1 cellular context compared by ENCODE assay signal in genomic region chr15:52179278-52180195, GRCh38.
TF ChIP-seq lines count a peak whose summit lies in the region.

No MANE protein-coding gene starts in this region.

TF ChIP-seq in WTC11, 78 proteins besides CTCF, POLR2A, EP300 and RAD21 (continued from another document):
- TF ChIP-seq ZNF219 (CRISPR knock-in tag; IDR thresholded peaks at IDR 0.05; ENCODE audit: borderline replicate concordance) (no peak), ZNF232 (CRISPR knock-in tag; IDR thresholded peaks at IDR 0.05) (peak; percentile 87; the same call in 1 of the 2 replicates), JAZF1 (CRISPR knock-in tag; IDR thresholded peaks at IDR 0.05) (no peak), ELF4 (CRISPR knock-in tag; IDR thresholded peaks at IDR 0.05; ENCODE audit: low read depth) (no peak), ETV6 (CRISPR knock-in tag; IDR thresholded peaks at IDR 0.05) (peak; percentile 85)
